ENCODE assay signal across 24 cellular contexts in the genomic region with DNA sequence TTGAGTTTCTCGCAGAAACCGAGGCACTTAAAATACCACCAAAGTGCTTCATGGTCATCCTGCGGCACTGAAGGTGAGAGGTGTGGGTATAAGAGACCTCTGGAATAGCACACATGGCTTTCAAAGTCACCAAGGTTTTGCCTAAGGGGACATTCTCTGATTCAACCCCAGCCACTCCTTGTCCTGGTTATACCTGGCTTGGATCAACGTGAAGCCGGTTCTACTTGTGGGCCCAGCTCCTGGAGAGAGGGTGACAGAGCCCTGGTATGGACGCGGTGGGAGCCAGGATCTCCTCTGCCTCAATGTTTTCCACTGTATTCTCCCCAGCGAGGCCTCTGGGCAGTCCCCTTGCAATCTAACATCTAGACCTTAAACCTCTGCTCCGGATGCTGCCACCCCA.
"Had no signal": no experiment of that assay in that cellular context is flagged by ENCODE, and none has a peak within 500 bp of the region (broad histone marks: within the 10 kb centered on the region; RNA-seq: fewer than 3 reads in every experiment).

No MANE protein-coding gene starts in this region.

- H3K27ac Mint-ChIP-seq: activated B cell treated with CpG ODN at 0.5 μM for 24 hours; activated CD4-positive, alpha-beta T cell treated with anti-CD3 and anti-CD28 coated beads, Interleukin-2, amount 10 ng/mL, durations not matched to agents 24 days and 14 days; activated naive CD4-positive, alpha-beta T cell treated with anti-CD3 and anti-CD28 coated beads, Interleukin-2, amount 50 U/mL, for 24 hours; T-helper 1 cell treated with Interleukin-12 subunit alpha and Interleukin-12 subunit beta and Interleukin-4 antibody, amounts not matched to agents 30 μg/mL and 1 μg/mL, for 36 hours had no signal

- H3K4me1 Mint-ChIP-seq: activated B cell treated with CpG ODN at 0.5 μM for 24 hours; activated CD4-positive, alpha-beta T cell treated with anti-CD3 and anti-CD28 coated beads, Interleukin-2, amount 10 ng/mL, durations not matched to agents 24 days and 14 days; activated naive CD4-positive, alpha-beta T cell treated with anti-CD3 and anti-CD28 coated beads, Interleukin-2, amount 50 U/mL, for 24 hours had no signal

- FAIRE-seq: RCC 7860 had no signal

- H3K9me3 Mint-ChIP-seq: activated B cell treated with CpG ODN at 0.5 μM for 24 hours; activated CD4-positive, alpha-beta T cell treated with anti-CD3 and anti-CD28 coated beads, Interleukin-2, amount 10 ng/mL, durations not matched to agents 24 days and 14 days; activated naive CD4-positive, alpha-beta T cell treated with anti-CD3 and anti-CD28 coated beads, Interleukin-2, amount 50 U/mL, for 24 hours; T-helper 1 cell treated with Interleukin-12 subunit alpha and Interleukin-12 subunit beta and Interleukin-4 antibody, amounts not matched to agents 30 μg/mL and 1 μg/mL, for 36 hours had no signal

- H3K36me3 ChIP-seq: ascending aorta, SJSA1 had no signal

- H3K9me3 ChIP-seq: ascending aorta, body of pancreas, SJSA1 had no signal

- H3K27ac ChIP-seq: ascending aorta, body of pancreas, SJSA1 had no signal

- H3K4me3 ChIP-seq: ascending aorta, body of pancreas, SJSA1 had no signal

- ATAC-seq: body of pancreas, SK-N-SH treated with all-trans-retinoic acid at 6 μM for 48 hours had no signal

- H3K4me1 ChIP-seq: ascending aorta, SJSA1 had no signal

- DNase-seq: activated B cell treated with CpG ODN at 0.5 μM for 24 hours; activated CD4-positive, alpha-beta T cell treated with anti-CD3 and anti-CD28 coated beads for 1 hour; activated CD4-positive, alpha-beta T cell treated with anti-CD3 and anti-CD28 coated beads, Interleukin-2, amount 10 ng/mL, durations not matched to agents 24 days and 14 days; activated CD4-positive, alpha-beta T cell treated with anti-CD3 and anti-CD28 coated beads, Interleukin-2, amount 50 U/mL, for 48 hours; activated naive CD4-positive, alpha-beta T cell; activated T-cell treated with anti-CD3 and anti-CD28 coated beads, Interleukin-2, amount 50 U/mL, for 1 hour; body of pancreas; central memory CD4-positive, alpha-beta T cell; Kasumi-1; KBM-7; NCI-H1105 treated with DMSO at 0.1 percent for 48 hours; NCI-H1436 treated with DMSO at 0.1 percent for 48 hours; NCI-H187; NCI-H2081; NCI-H510A treated with DMSO at 0.1 percent for 48 hours; NCI-H69; NK-92 treated with Interleukin-12 subunit alpha and Interleukin-12 subunit beta, amount 100 ng/mL, for 24 hours; SHP77 had no signal

- H3K4me3 Mint-ChIP-seq: activated B cell treated with CpG ODN at 0.5 μM for 24 hours; activated CD4-positive, alpha-beta T cell treated with anti-CD3 and anti-CD28 coated beads, Interleukin-2, amount 10 ng/mL, durations not matched to agents 24 days and 14 days; activated naive CD4-positive, alpha-beta T cell treated with anti-CD3 and anti-CD28 coated beads, Interleukin-2, amount 50 U/mL, for 24 hours; T-helper 1 cell treated with Interleukin-12 subunit alpha and Interleukin-12 subunit beta and Interleukin-4 antibody, amounts not matched to agents 30 μg/mL and 1 μg/mL, for 36 hours had no signal

- H3K36me3 Mint-ChIP-seq: activated naive CD4-positive, alpha-beta T cell treated with anti-CD3 and anti-CD28 coated beads, Interleukin-2, amount 50 U/mL, for 24 hours had no signal

- H3K27me3 ChIP-seq: ascending aorta, body of pancreas had no signal
